ENCODE assay signal across 1 cellular context in genomic region chr10:31010062-31010461, GRCh38.
TF ChIP-seq lines count a peak whose summit lies in the region.

No MANE protein-coding gene starts in this region.

TF ChIP-seq in endothelial cell of umbilical vein, 7 proteins besides CTCF, POLR2A, EP300 and RAD21:
- TF ChIP-seq MAX (IDR thresholded peaks at IDR 0.05; ENCODE audit: insufficient read depth, insufficient read length) (no peak), EZH2 (IDR thresholded peaks at IDR 0.05; ENCODE audit: borderline replicate concordance, low read depth, low read length, severe bottlenecking) (no peak), JUN (IDR thresholded peaks at IDR 0.05; ENCODE audit: borderline replicate concordance, insufficient read depth, insufficient read length, low read depth) (no peak), FOS (IDR thresholded peaks at IDR 0.05; ENCODE audit: borderline replicate concordance, insufficient read depth, low read length) (no peak), POLR2AphosphoS5 (IDR thresholded peaks at IDR 0.05; ENCODE audit: insufficient read depth, low read depth, low read length) (no peak), MYC (IDR thresholded peaks at IDR 0.05; ENCODE audit: low read depth, low read length) (no peak), GATA2 (IDR thresholded peaks at IDR 0.05; ENCODE audit: insufficient read depth, insufficient read length, low read depth, low read length) (no peak)
